Comparison of ENCODE assay signal across 33 cellular contexts in the genomic region with DNA sequence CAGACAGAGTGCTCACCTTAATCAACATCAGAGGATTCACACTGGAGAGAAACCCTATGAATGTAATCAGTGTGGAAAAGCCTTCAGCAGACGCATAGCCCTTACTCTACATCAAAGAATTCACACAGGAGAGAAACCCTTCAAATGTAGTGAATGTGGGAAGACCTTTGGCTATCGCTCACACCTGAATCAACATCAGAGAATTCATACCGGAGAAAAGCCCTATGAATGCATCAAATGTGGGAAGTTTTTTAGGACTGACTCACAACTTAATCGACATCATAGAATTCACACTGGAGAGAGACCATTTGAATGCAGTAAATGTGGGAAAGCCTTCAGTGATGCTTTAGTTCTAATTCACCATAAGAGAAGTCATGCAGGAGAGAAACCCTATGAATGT.
"Had no signal": no experiment of that assay in that cellular context is flagged by ENCODE, and none has a peak within 500 bp of the region (broad histone marks: within the 10 kb centered on the region; RNA-seq: fewer than 3 reads in every experiment).

No MANE protein-coding gene starts in this region.

- H3K79me2 ChIP-seq: parathyroid adenoma had no signal

- H2AFZ ChIP-seq: neural progenitor cell, parathyroid adenoma had no signal

- H3K4me3 Mint-ChIP-seq: activated CD4-positive, alpha-beta memory T cell treated with anti-CD3 and anti-CD28 coated beads for 36 hours; activated CD4-positive, alpha-beta T cell treated with anti-CD3 and anti-CD28 coated beads, Interleukin-2, amount 10 ng/mL, durations not matched to agents 24 days and 14 days; activated naive CD4-positive, alpha-beta T cell treated with anti-CD3 and anti-CD28 coated beads for 36 hours; activated naive CD8-positive, alpha-beta T cell treated with anti-CD3 and anti-CD28 coated beads for 36 hours; activated T-helper 1 cell treated with anti-CD3 and anti-CD28 coated beads, Interleukin-12 subunit alpha, Interleukin-12 subunit beta, Interleukin-2, Interleukin-4 antibody, amounts not matched to agents 30 ng/mL and 10 ng/mL and 1 ng/mL, durations not matched to agents 14 hours and 24 hours and 36 hours; natural killer cell; neural progenitor cell; T-helper 17 cell had no signal

- H3K4me1 Mint-ChIP-seq: activated CD4-positive, alpha-beta T cell treated with anti-CD3 and anti-CD28 coated beads, Interleukin-2, amount 10 ng/mL, durations not matched to agents 24 days and 14 days; activated naive CD8-positive, alpha-beta T cell treated with anti-CD3 and anti-CD28 coated beads for 36 hours; natural killer cell; neural progenitor cell; T-helper 17 cell had no signal

- FAIRE-seq: astrocyte, frontal cortex, urothelium cell line had no signal

- H3K27ac ChIP-seq: brain microvascular endothelial cell, epithelial cell of prostate, esophagus squamous epithelium, neural progenitor cell, parathyroid adenoma, psoas muscle, right atrium auricular region, spleen, thoracic aorta, WERI-Rb-1 had no signal

- H3K27ac Mint-ChIP-seq: activated CD4-positive, alpha-beta memory T cell treated with anti-CD3 and anti-CD28 coated beads for 36 hours; activated CD4-positive, alpha-beta T cell treated with anti-CD3 and anti-CD28 coated beads, Interleukin-2, amount 10 ng/mL, durations not matched to agents 24 days and 14 days; activated naive CD4-positive, alpha-beta T cell treated with anti-CD3 and anti-CD28 coated beads for 36 hours; activated naive CD8-positive, alpha-beta T cell treated with anti-CD3 and anti-CD28 coated beads for 36 hours; activated T-helper 1 cell treated with anti-CD3 and anti-CD28 coated beads, Interleukin-12 subunit alpha, Interleukin-12 subunit beta, Interleukin-2, Interleukin-4 antibody, amounts not matched to agents 30 ng/mL and 10 ng/mL and 1 ng/mL, durations not matched to agents 14 hours and 24 hours and 36 hours; natural killer cell; neural progenitor cell; T-helper 17 cell had no signal

- H3K4me2 ChIP-seq: neural progenitor cell had no signal

- DNase-seq: activated CD4-positive, alpha-beta memory T cell treated with anti-CD3 and anti-CD28 coated beads for 36 hours; activated CD4-positive, alpha-beta T cell treated with anti-CD3 and anti-CD28 coated beads, Interleukin-2, amount 10 ng/mL, durations not matched to agents 24 days and 14 days; activated CD4-positive, CD25-positive, alpha-beta regulatory T cell treated with anti-CD3 and anti-CD28 coated beads, Interleukin-2, amount 50 U/mL, for 72 hours; activated CD8-positive, alpha-beta memory T cell treated with anti-CD3 and anti-CD28 coated beads, Interleukin-2, amount 50 U/mL, for 4 hours; activated effector memory CD4-positive, alpha-beta T cell treated with anti-CD3 and anti-CD28 coated beads, Interleukin-2, amount 50 U/mL, for 16 hours; activated naive CD4-positive, alpha-beta T cell treated with anti-CD3 and anti-CD28 coated beads for 36 hours; activated naive CD8-positive, alpha-beta T cell treated with anti-CD3 and anti-CD28 coated beads for 36 hours; activated T-cell treated with anti-CD3 and anti-CD28 coated beads, Interleukin-2, amount 50 U/mL, for 1 hour; amniotic stem cell; brain microvascular endothelial cell; caudate nucleus; esophagus squamous epithelium; islet precursor cell; left cardiac atrium; left ventricle myocardium superior; natural killer cell; occipital lobe; psoas muscle; spleen; stimulated activated naive CD4-positive, alpha-beta T cell; T-helper 17 cell; T1000; trophoblast cell; WERI-Rb-1 had no signal

- H3K4me3 ChIP-seq: neural progenitor cell, psoas muscle, right atrium auricular region, thoracic aorta had no signal

- H3K4me1 ChIP-seq: esophagus squamous epithelium, neural progenitor cell, parathyroid adenoma, psoas muscle, right atrium auricular region, spleen had no signal

- ATAC-seq: left cardiac atrium, left ventricle myocardium superior, natural killer cell, psoas muscle, T-helper 17 cell had no signal

- H3K9ac ChIP-seq: neural progenitor cell, parathyroid adenoma had no signal

- H3K27me3 Mint-ChIP-seq: activated CD4-positive, alpha-beta memory T cell treated with anti-CD3 and anti-CD28 coated beads for 36 hours; activated CD4-positive, alpha-beta T cell treated with anti-CD3 and anti-CD28 coated beads, Interleukin-2, amount 10 ng/mL, durations not matched to agents 24 days and 14 days; activated naive CD8-positive, alpha-beta T cell treated with anti-CD3 and anti-CD28 coated beads for 36 hours; T-helper 17 cell had no signal

- H3K27me3 ChIP-seq: brain microvascular endothelial cell, esophagus squamous epithelium, neural progenitor cell, right atrium auricular region, spleen had no signal
